1 cellular context compared by ENCODE assay signal in the genomic region with DNA sequence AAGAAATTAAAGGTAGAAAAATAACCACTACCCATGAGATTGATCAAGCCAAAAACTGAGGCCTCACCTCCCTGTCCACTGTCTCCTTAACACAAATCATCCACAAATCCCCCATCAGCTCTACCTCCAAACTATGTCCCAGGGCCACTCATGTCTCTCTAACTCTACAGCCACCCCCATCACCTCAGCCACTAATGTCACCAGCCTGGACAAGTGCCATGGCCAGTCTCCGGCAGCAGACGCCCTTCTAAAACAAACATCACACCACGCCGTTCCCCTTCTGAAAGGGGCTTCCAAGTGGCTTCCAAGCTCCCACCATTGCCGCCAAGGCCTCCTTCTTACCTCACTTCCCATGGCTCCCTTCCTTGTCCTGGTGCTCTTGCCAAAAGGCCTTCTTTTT. TPM values are rescaled to one million over a fixed set of nuclear protein-coding genes. Genes with fewer than 3 reads are reported as not detected.
"Had no signal": no experiment of that assay in that cellular context is flagged by ENCODE, and none has a peak within 500 bp of the region (broad histone marks: within the 10 kb centered on the region; RNA-seq: fewer than 3 reads in every experiment).

No MANE protein-coding gene starts in this region.

RNA-seq across cellular contexts. Expression of a gene that starts 16.2 kb away (rescaled TPM):
- total RNA-seq: left ventricle myocardium superior had no signal
